Comparison of ENCODE assay signal across 29 cellular contexts in the genomic region with DNA sequence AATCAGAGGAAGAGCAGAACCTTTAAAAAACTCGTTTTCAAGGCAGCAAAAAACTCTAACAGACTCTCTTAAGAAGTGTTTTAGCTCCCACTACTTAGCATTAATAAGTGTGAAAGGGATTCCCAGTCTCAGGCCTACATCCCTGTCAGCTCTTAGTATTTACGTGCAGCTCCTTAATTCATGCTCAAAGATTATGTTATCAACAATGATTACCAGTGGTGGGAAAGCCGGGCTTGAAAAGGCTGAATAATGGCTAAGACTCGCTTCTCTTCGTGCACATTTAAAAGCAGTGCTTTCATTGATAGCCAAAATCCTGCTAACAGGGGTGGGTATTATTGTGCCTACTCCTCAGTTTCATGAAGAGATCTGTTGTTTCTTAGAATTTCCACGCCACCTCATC.
"Had no signal": no experiment of that assay in that cellular context is flagged by ENCODE, and none has a peak within 500 bp of the region (broad histone marks: within the 10 kb centered on the region; RNA-seq: fewer than 3 reads in every experiment).

No MANE protein-coding gene starts in this region.

- H3K9me3 Mint-ChIP-seq: activated CD8-positive, alpha-beta T cell treated with anti-CD3 and anti-CD28 coated beads for 36 hours; endodermal cell; stimulated activated naive CD8-positive, alpha-beta T cell treated with anti-CD3 and anti-CD28 coated beads, Interleukin-15, Interleukin-2, amounts not matched to agents 100 ng/mL and 50 ng/mL, for 24 hours; T-helper 1 cell treated with Interleukin-12 subunit alpha and Interleukin-12 subunit beta and Interleukin-4 antibody, amounts not matched to agents 30 μg/mL and 1 μg/mL, for 36 hours; type B pancreatic cell; WTC11 had no signal

- H3K9me3 ChIP-seq: adrenal gland, ascending aorta, heart left ventricle, uterus had no signal

- H3K4me1 Mint-ChIP-seq: immature natural killer cell; naive thymus-derived CD8-positive, alpha-beta T cell; stimulated activated effector memory CD8-positive, alpha-beta T cell treated with anti-CD3 and anti-CD28 coated beads, Interleukin-12 subunit alpha, Interleukin-12 subunit beta, amount 100 ng/mL, for 72 hours had no signal

- DNase-seq: activated CD4-positive, alpha-beta T cell treated with anti-CD3 and anti-CD28 coated beads for 1 hour; activated CD4-positive, alpha-beta T cell treated with anti-CD3 and anti-CD28 coated beads, Interleukin-2, amount 50 U/mL, for 1 hour; activated CD8-positive, alpha-beta T cell treated with anti-CD3 and anti-CD28 coated beads for 36 hours; activated naive CD4-positive, alpha-beta T cell treated with Interleukin-2 at 50 U/mL for 16 hours; activated T-cell treated with anti-CD3 and anti-CD28 coated beads, Interleukin-2, amount 50 U/mL, for 48 hours; adrenal gland; central memory CD4-positive, alpha-beta T cell; endodermal cell; foreskin fibroblast; heart left ventricle; hypothalamus; immature natural killer cell; kidney; left colon; midbrain; naive thymus-derived CD8-positive, alpha-beta T cell; right cardiac atrium; stimulated activated CD4-positive, alpha-beta T cell treated with anti-CD3 and anti-CD28 coated beads, Interleukin-4, amount 100 ng/mL, for 24 hours; substantia nigra; T-helper 9 cell; uterus had no signal

- H3K27ac ChIP-seq: adrenal gland, ascending aorta, heart left ventricle, uterus had no signal

- H3K36me3 ChIP-seq: adrenal gland, ascending aorta, heart left ventricle, uterus had no signal

- H3K36me3 Mint-ChIP-seq: activated naive CD8-positive, alpha-beta T cell; immature natural killer cell; naive thymus-derived CD8-positive, alpha-beta T cell; stimulated activated effector memory CD8-positive, alpha-beta T cell treated with anti-CD3 and anti-CD28 coated beads, Interleukin-12 subunit alpha, Interleukin-12 subunit beta, amount 100 ng/mL, for 72 hours; type B pancreatic cell; WTC11 had no signal

- H3K4me3 Mint-ChIP-seq: activated CD8-positive, alpha-beta T cell treated with anti-CD3 and anti-CD28 coated beads for 36 hours; activated naive CD8-positive, alpha-beta T cell; endodermal cell; immature natural killer cell; naive thymus-derived CD8-positive, alpha-beta T cell; stimulated activated effector memory CD8-positive, alpha-beta T cell treated with anti-CD3 and anti-CD28 coated beads, Interleukin-12 subunit alpha, Interleukin-12 subunit beta, amount 100 ng/mL, for 72 hours; stimulated activated naive CD8-positive, alpha-beta T cell treated with anti-CD3 and anti-CD28 coated beads, Interleukin-15, Interleukin-2, amounts not matched to agents 100 ng/mL and 50 ng/mL, for 24 hours; T-helper 1 cell treated with Interleukin-12 subunit alpha and Interleukin-12 subunit beta and Interleukin-4 antibody, amounts not matched to agents 30 μg/mL and 1 μg/mL, for 36 hours; type B pancreatic cell; WTC11 had no signal

- H3K27ac Mint-ChIP-seq: activated CD8-positive, alpha-beta T cell treated with anti-CD3 and anti-CD28 coated beads for 36 hours; activated naive CD8-positive, alpha-beta T cell; endodermal cell; immature natural killer cell; naive thymus-derived CD8-positive, alpha-beta T cell; stimulated activated effector memory CD8-positive, alpha-beta T cell treated with anti-CD3 and anti-CD28 coated beads, Interleukin-12 subunit alpha, Interleukin-12 subunit beta, amount 100 ng/mL, for 72 hours; stimulated activated naive CD8-positive, alpha-beta T cell treated with anti-CD3 and anti-CD28 coated beads, Interleukin-15, Interleukin-2, amounts not matched to agents 100 ng/mL and 50 ng/mL, for 24 hours; T-helper 1 cell treated with Interleukin-12 subunit alpha and Interleukin-12 subunit beta and Interleukin-4 antibody, amounts not matched to agents 30 μg/mL and 1 μg/mL, for 36 hours; type B pancreatic cell; WTC11 had no signal

- FAIRE-seq: kidney, TTC549 had no signal

- H3K4me3 ChIP-seq: adrenal gland, ascending aorta, heart left ventricle, uterus had no signal

- H3K27me3 ChIP-seq: adrenal gland, ascending aorta, heart left ventricle, uterus had no signal

- H3K4me1 ChIP-seq: adrenal gland, ascending aorta, heart left ventricle, uterus had no signal

- H3K27me3 Mint-ChIP-seq: activated CD8-positive, alpha-beta T cell treated with anti-CD3 and anti-CD28 coated beads for 36 hours; activated naive CD8-positive, alpha-beta T cell; naive thymus-derived CD8-positive, alpha-beta T cell; stimulated activated naive CD8-positive, alpha-beta T cell treated with anti-CD3 and anti-CD28 coated beads, Interleukin-15, Interleukin-2, amounts not matched to agents 100 ng/mL and 50 ng/mL, for 24 hours; type B pancreatic cell had no signal
